ENCODE assay signal across 8 cellular contexts in the genomic region with DNA sequence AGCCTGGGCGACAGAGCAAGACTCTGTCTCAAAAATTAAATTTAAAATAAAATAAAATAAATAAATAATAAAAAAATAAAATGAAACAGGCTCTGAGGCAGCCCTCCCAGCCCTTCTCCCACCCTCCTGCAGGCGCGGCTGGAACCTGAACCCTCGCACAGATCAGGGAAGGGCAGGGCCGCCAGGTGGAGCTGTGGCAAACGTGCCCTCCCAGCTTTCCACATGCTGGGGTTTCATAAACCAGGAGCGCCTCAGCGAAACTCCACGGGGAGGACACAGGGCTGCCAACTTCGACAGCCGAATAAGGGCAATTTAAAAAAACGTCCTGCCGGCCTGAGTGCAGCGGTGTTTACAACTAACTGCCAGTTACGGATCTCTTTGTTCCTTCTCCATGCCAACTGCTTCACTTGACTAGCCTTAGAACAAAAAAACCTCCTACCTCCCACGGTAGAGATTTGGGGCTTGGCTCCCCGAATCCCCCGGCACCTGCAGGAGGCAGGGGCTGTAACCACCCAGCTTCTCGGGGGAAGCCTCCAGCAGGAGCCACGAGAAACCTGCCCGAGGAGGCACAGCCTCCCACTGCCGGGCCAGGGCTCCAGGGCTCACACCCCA. TPM values are rescaled to one million over a fixed set of nuclear protein-coding genes. Genes with fewer than 3 reads are reported as not detected.
DNase-seq lines count a peak whose midpoint lies in the region; ATAC-seq and TF ChIP-seq lines count a peak whose summit lies in the region.

No MANE protein-coding gene starts in this region.

- peaks cover 13% of the 10 kb centered on the region for H3K36me3 Mint-ChIP-seq in stimulated activated naive CD8-positive, alpha-beta T cell treated with anti-CD3 and anti-CD28 coated beads, Interleukin-15, Interleukin-2, amounts not matched to agents 100 ng/mL and 50 ng/mL, for 24 hours (ENCODE audit: low read depth)

- H3K36me3 ChIP-seq in esophagus squamous epithelium, result peaks cover 6 to 44% (median 13%) of the 10 kb centered on the region in 3 donors
- H3K36me3 ChIP-seq in mucosa of rectum (ENCODE audit: control insufficient read depth in 2 of 2, insufficient read depth in 2 of 2, low read length in 2 of 2), result peaks cover 7 to 11% of the 10 kb centered on the region in 2 donors

- POLR2A ChIA-PET in GM10248 (lab: Yijun Ruan, JAX), result interaction anchor here (0.9 kb wide), 1 partner anchor 13 kb away, joined by 3 read pairs; no protein-coding TSS in a partner anchor

- no peak for TF ChIP-seq POLR2A in esophagus squamous epithelium (IDR thresholded peaks at IDR 0.05)

- peak overlapping the region; percentile 61 to 71 for H3K9ac ChIP-seq in mucosa of rectum (ENCODE audit: low read depth in 1 of 2, low read length in 2 of 2)

- no peak for ATAC-seq in HG02884 (IDR thresholded peaks at IDR 0.05; ENCODE audit: unreplicated experiment)

- CTCF ChIA-PET in GM10248 (lab: Yijun Ruan, JAX), result interaction anchor here (0.7 to 1.5 kb wide), 9 partner anchors 10 to 228 kb away, joined by 3 to 9 read pairs (median 3); no protein-coding TSS in a partner anchor

- H3K9me3 ChIP-seq in esophagus squamous epithelium (no peaks in the 10 kb centered on the region), mucosa of rectum (ENCODE audit: control insufficient read depth in 2 of 2, low read length in 2 of 2) (no peaks in the 10 kb centered on the region)

- peak overlapping the region; percentile 63 for H3K27ac Mint-ChIP-seq in stimulated activated naive CD8-positive, alpha-beta T cell treated with anti-CD3 and anti-CD28 coated beads, Interleukin-15, Interleukin-2, amounts not matched to agents 100 ng/mL and 50 ng/mL, for 24 hours

- H3K4me1 Mint-ChIP-seq in stimulated activated naive CD8-positive, alpha-beta T cell treated with anti-CD3 and anti-CD28 coated beads, Interleukin-15, Interleukin-2, amounts not matched to agents 100 ng/mL and 50 ng/mL, for 24 hours (ENCODE audit: low read depth), result peaks cover 45% of the 10 kb centered on the region

- no peaks in the 10 kb centered on the region for H3K27me3 ChIP-seq in esophagus squamous epithelium
- no peaks in the 10 kb centered on the region for H3K27me3 ChIP-seq in mucosa of rectum (ENCODE audit: control insufficient read depth in 2 of 2, insufficient read depth in 2 of 2, low read length in 2 of 2)

- peaks cover 33 to 69% (median 53%) of the 10 kb centered on the region in 3 donors for H3K4me1 ChIP-seq in esophagus squamous epithelium
- peaks cover 30 to 42% of the 10 kb centered on the region in 2 donors for H3K4me1 ChIP-seq in mucosa of rectum (ENCODE audit: control insufficient read depth in 2 of 2, insufficient read depth in 2 of 2, low read length in 2 of 2)

- DNase-seq in GM10248 (ENCODE audit: extremely low spot score), result peak; percentile 58
- peak; percentile 60 for DNase-seq in NCI-H2171 (lab: John Stamatoyannopoulos, UW)
- DNase-seq in activated T-cell treated with anti-CD3 and anti-CD28 coated beads for 48 hours (ENCODE audit: low read depth), result peak; percentile 43
- DNase-seq in esophagus squamous epithelium (lab: John Stamatoyannopoulos, UW), result no peak
- no peak for DNase-seq in SHP77 treated with DMSO at 0.1 percent for 48 hours (lab: John Stamatoyannopoulos, UW)

- no peaks in the 10 kb centered on the region for H3K9me3 Mint-ChIP-seq in stimulated activated naive CD8-positive, alpha-beta T cell treated with anti-CD3 and anti-CD28 coated beads, Interleukin-15, Interleukin-2, amounts not matched to agents 100 ng/mL and 50 ng/mL, for 24 hours

- H3K4me3 ChIP-seq in esophagus squamous epithelium (peak overlapping the region in 2 of 4 donors; percentile 11 to 44), mucosa of rectum (ENCODE audit: low read length in 2 of 2) (peak overlapping the region; percentile 62 to 65)

- intact Hi-C loops in esophagus squamous epithelium (cut with DNase I), result loop anchor here (10.0 kb wide), 1 partner anchor 50 kb away; no protein-coding TSS in a partner anchor

- H3K27ac ChIP-seq in esophagus squamous epithelium (peak overlapping the region; percentile 21 to 84 (median 70)), mucosa of rectum (ENCODE audit: low read depth in 2 of 2, low read length in 2 of 2) (peak overlapping the region; percentile 83 to 88)

- H3K4me3 Mint-ChIP-seq in stimulated activated naive CD8-positive, alpha-beta T cell treated with anti-CD3 and anti-CD28 coated beads, Interleukin-15, Interleukin-2, amounts not matched to agents 100 ng/mL and 50 ng/mL, for 24 hours, result peak overlapping the region; percentile 10

- 8 to 18% methylated on average over 9 to 12 of the region's 22 CpGs for WGBS in esophagus squamous epithelium, 2 donors

- TF ChIP-seq CTCF in GM10248 (IDR thresholded peaks at IDR 0.05; ENCODE audit: control extremely low read depth, extremely low read depth, low read depth, missing control alignments), result peak; percentile 69
- TF ChIP-seq CTCF in esophagus squamous epithelium (IDR thresholded peaks at IDR 0.05), result peak; percentile 71 to 80 (median 76)

- H3K27me3 Mint-ChIP-seq in stimulated activated naive CD8-positive, alpha-beta T cell treated with anti-CD3 and anti-CD28 coated beads, Interleukin-15, Interleukin-2, amounts not matched to agents 100 ng/mL and 50 ng/mL, for 24 hours, result no peaks in the 10 kb centered on the region

RNA-seq across cellular contexts. Expression of a gene that starts 15.9 kb away (rescaled TPM):
- total RNA-seq in esophagus squamous epithelium, result 10 to 100 TPM in 3 of 4 donors, 1 to 10 TPM in 1; 9.9 to 21.3 (median 13.1) TPM

RNA-seq across cellular contexts. Expression of a gene that starts 35.9 kb away (rescaled TPM):
- total RNA-seq in esophagus squamous epithelium, result 10 to 100 TPM; 10.6 to 22.1 (median 15.6) TPM

Comparison
In these comparisons a context has a peak if more than half of its experiments do, and no peak if none do; other contexts are left out.
1. DNase-seq: peak in GM10248 (single experiment), NCI-H2171 (single experiment) and activated T-cell treated with anti-CD3 and anti-CD28 coated beads for 48 hours (single experiment); none in esophagus squamous epithelium (single experiment) and SHP77 treated with DMSO at 0.1 percent for 48 hours (single experiment).